ENCODE assay signal across 8 cellular contexts in genomic region chr15:52529289-52529929, GRCh38. TPM values are rescaled to one million over a fixed set of nuclear protein-coding genes. Genes with fewer than 3 reads are reported as not detected.
DNase-seq lines count a peak whose midpoint lies in the region; ATAC-seq and TF ChIP-seq lines count a peak whose summit lies in the region.

No MANE protein-coding gene starts in this region.

- no peak overlapping the region for H3K27ac ChIP-seq in PC-9
- H3K27ac ChIP-seq in layer of hippocampus (ENCODE audit: low read depth, low read length), result peak overlapping the region; percentile 80

- H4K20me1 ChIP-seq in PC-9 (ENCODE audit: insufficient read depth), result no peaks in the 10 kb centered on the region

- H3K27me3 ChIP-seq in PC-9 (ENCODE audit: insufficient read depth, low read depth) (no peaks in the 10 kb centered on the region), layer of hippocampus (ENCODE audit: control insufficient read depth, insufficient read depth, low read length) (no peaks in the 10 kb centered on the region)

- peak overlapping the region; percentile 89 for H3K4me2 ChIP-seq in PC-9

- ATAC-seq in GM21526 (IDR thresholded peaks at IDR 0.05; ENCODE audit: low FRiP score, unreplicated experiment), result peak; percentile 3
- no peak for ATAC-seq in HG02973 (IDR thresholded peaks at IDR 0.05; ENCODE audit: unreplicated experiment)

- CTCF ChIA-PET in PC-9 (lab: Charles Lee), result no interaction called here

- no TSS peak for BruUV-seq in PC-9 (replicated peaks; lab: Mats Ljungman, UMichigan)

- no peaks in the 10 kb centered on the region for H3K9me3 ChIP-seq in PC-9 (ENCODE audit: insufficient read depth, low read depth)

- in situ Hi-C loops in astrocyte of the cerebellum (cut with HindIII; ENCODE audit: low sequenced_read_pairs), result no loop called here

- no peaks in the 10 kb centered on the region for H3K36me3 ChIP-seq in PC-9 (ENCODE audit: low read depth)

- TF ChIP-seq CTCF in PC-9 (conservative IDR thresholded peaks at IDR 0.05), result no peak
- TF ChIP-seq CTCF in astrocyte of the cerebellum (IDR thresholded peaks at IDR 0.05; ENCODE audit: low read depth, low read length, missing control alignments), result no peak

- intact Hi-C loops in PC-9 (cut with micrococcal nuclease; ENCODE audit: unreplicated experiment), result loop anchor here (5.0 kb wide), 2 partner anchors 197 to 272 kb away; no protein-coding TSS in a partner anchor

- peak overlapping the region; percentile 68; the same call in 1 of the 2 replicates for H3K4me3 ChIP-seq in PC-9
- H3K4me3 ChIP-seq in astrocyte of the cerebellum (ENCODE audit: low read depth, low read length), result peak overlapping the region; percentile 62

- H3K4me1 ChIP-seq in PC-9 (replicated peaks; ENCODE audit: insufficient read depth), result no peaks in the 10 kb centered on the region

- H2AFZ ChIP-seq in PC-9, result peak overlapping the region; percentile 85; the same call in 1 of the 2 replicates

- DNase-seq in Ammon's horn (ENCODE audit: low spot score) (peak; percentile 38), PC-9 (no peak), astrocyte of the cerebellum (ENCODE audit: low read depth) (no peak), HuH-7 (ENCODE audit: low spot score) (no peak)
- peak; percentile 22 for DNase-seq in stimulated activated CD4-positive, alpha-beta T cell treated with anti-CD3 and anti-CD28 coated beads, Interleukin-4, amount 100 ng/mL, for 24 hours

- POLR2A ChIA-PET in PC-9 (lab: Charles Lee; ENCODE audit: unreplicated experiment), result interaction anchor here (0.6 kb wide), 1 partner anchor 276 kb away, joined by 10 read pairs; no protein-coding TSS in a partner anchor

- no peaks in the 10 kb centered on the region for H3K79me2 ChIP-seq in PC-9 (ENCODE audit: low read depth)

- H3F3A ChIP-seq in PC-9 (ENCODE audit: insufficient read depth, low read depth), result no peaks in the 10 kb centered on the region

- no peaks in the 10 kb centered on the region for H3K9me2 ChIP-seq in PC-9 (ENCODE audit: insufficient read depth)

RNA-seq across cellular contexts. Expression of gene MYO5A, which starts 0.7 kb away (rescaled TPM):
- 8.7 and 10.7 TPM in 2 replicates for total RNA-seq in PC-9 (2021)

RNA-seq across cellular contexts. Expression of gene ARPP19, which starts 39.4 kb away (rescaled TPM):
- total RNA-seq in PC-9 (2021), result 108 and 119 TPM in 2 replicates

Comparison
In these comparisons a context has a peak if more than half of its experiments do, and no peak if none do; other contexts are left out.
1. DNase-seq: peak in Ammon's horn (single experiment) and stimulated activated CD4-positive, alpha-beta T cell treated with anti-CD3 and anti-CD28 coated beads, Interleukin-4, amount 100 ng/mL, for 24 hours (single experiment); none in PC-9 (0 of 2), astrocyte of the cerebellum (single experiment) and HuH-7 (single experiment).